In the genomic region with DNA sequence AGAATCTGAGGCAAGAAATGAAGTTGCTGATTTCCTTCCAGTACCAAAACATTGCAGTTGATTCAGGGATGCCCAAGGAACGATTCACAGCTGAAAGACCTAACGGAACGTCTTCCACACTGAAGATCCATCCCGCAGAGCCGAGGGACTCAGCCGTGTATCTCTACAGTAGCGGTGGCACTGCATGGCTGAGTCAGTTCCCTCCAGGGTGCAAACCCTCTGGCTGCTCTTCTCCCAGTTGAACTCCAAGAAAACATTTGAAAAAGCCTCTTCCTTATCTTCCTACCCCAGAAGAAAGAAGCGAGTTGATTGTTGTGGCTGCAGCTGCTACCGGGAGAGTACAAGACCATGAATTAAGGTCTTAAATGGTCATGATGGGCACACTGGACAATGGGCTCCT, we compare ENCODE assay signal across 17 cellular contexts.
DNase-seq lines count a peak whose midpoint lies in the region; ATAC-seq and TF ChIP-seq lines count a peak whose summit lies in the region.
"Had no signal": no experiment of that assay in that cellular context is flagged by ENCODE, and none has a peak within 500 bp of the region (broad histone marks: within the 10 kb centered on the region; RNA-seq: fewer than 3 reads in every experiment).

No MANE protein-coding gene starts in this region.

- no peaks in the 10 kb centered on the region for H3K36me3 ChIP-seq in BLaER1 treated with 17β-estradiol and CSF1 and Interleukin-3, amounts not matched to agents 10 nM and 100 nM
- H3K36me3 ChIP-seq in Panc1 (ENCODE audit: control insufficient read depth, insufficient read depth, low read length): no peaks in the 10 kb centered on the region
- H3K36me3 ChIP-seq in brain microvascular endothelial cell (replicated peaks): no peaks in the 10 kb centered on the region
- H3K36me3 ChIP-seq in gastrocnemius medialis: no peaks in the 10 kb centered on the region

- CTCF ChIA-PET in Panc1 (lab: Charles Lee): interaction anchor here (1.0 kb wide), 1 partner anchor 27 kb away, joined by 3 read pairs; no protein-coding TSS in a partner anchor

- TF ChIP-seq CTCF in Panc1 (IDR thresholded peaks at IDR 0.05): no peak
- no peak for TF ChIP-seq CTCF in brain microvascular endothelial cell (IDR thresholded peaks at IDR 0.05; ENCODE audit: low read depth, low read length, missing control alignments)
- no peak for TF ChIP-seq CTCF in gastrocnemius medialis (IDR thresholded peaks at IDR 0.05 in 4 of 5, conservative IDR thresholded peaks at IDR 0.05 in 1 of 5)

- H3K4me3 ChIP-seq in BLaER1 treated with 17β-estradiol and CSF1 and Interleukin-3, amounts not matched to agents 10 nM and 100 nM: no peak overlapping the region
- no peak overlapping the region for H3K4me3 ChIP-seq in Panc1 (ENCODE audit: low read depth in 2 of 2, low read length in 2 of 2)
- no peak overlapping the region for H3K4me3 ChIP-seq in brain microvascular endothelial cell (ENCODE audit: low read depth, low read length)
- H3K4me3 ChIP-seq in gastrocnemius medialis: no peak overlapping the region

- peak overlapping the region in 9 of 11 experiments; percentile 7 to 55 (median 43); a peak in 13 of 22 replicates for H3K4me2 ChIP-seq in BLaER1 treated with 17β-estradiol and CSF1 and Interleukin-3, amounts not matched to agents 10 nM and 100 nM

- no peaks in the 10 kb centered on the region for H3K27me3 ChIP-seq in BLaER1 treated with 17β-estradiol and CSF1 and Interleukin-3, amounts not matched to agents 10 nM and 100 nM
- 0 out of 2 replicates have a peak, but pooled peaks cover 5% of the 10 kb centered on the region for H3K27me3 ChIP-seq in Panc1 (ENCODE audit: control insufficient read depth, insufficient read depth, low read length)
- no peaks in the 10 kb centered on the region for H3K27me3 ChIP-seq in brain microvascular endothelial cell (replicated peaks)
- peaks cover 0 to 5% (median 0%) of the 10 kb centered on the region in 3 donors for H3K27me3 ChIP-seq in gastrocnemius medialis

- POLR2A ChIA-PET in Panc1 (lab: Charles Lee): no interaction called here

- in situ Hi-C loops in Panc1 (cut with HindIII; ENCODE audit: low pct_unique_long_range_greater_than_20kb, low sequenced_read_pairs) (no loop called here), brain microvascular endothelial cell (cut with HindIII; ENCODE audit: low pct_ligation_motif_present, low sequenced_read_pairs) (no loop called here), gastrocnemius medialis (cut with MboI; ENCODE audit: low sequenced_read_pairs in 4 of 4) (loop anchor here in 1 of 4 donors (10.0 kb wide), 1 partner anchor 183 kb away; no protein-coding TSS in a partner anchor)

- DNase-seq in Panc1 (ENCODE audit: low read depth, low spot score) (no peak), brain microvascular endothelial cell (peak; percentile 12), gastrocnemius medialis (no peak), hypothalamus (lab: John Stamatoyannopoulos, UW) (no peak), epidermal melanocyte (ENCODE audit: insufficient read length, low spot score) (no peak)
- DNase-seq in activated T-cell treated with anti-CD3 and anti-CD28 coated beads, Interleukin-2, amount 50 U/mL, for 1 hour: no peak
- DNase-seq: 8988T; AML-193; C1 segment of cervical spinal cord; Calu3; CD4-positive, alpha-beta T cell; DMS79; GF-D8; HCEC 1CT; HFFc6 had no signal

- no peaks in the 10 kb centered on the region for H4K20me1 ChIP-seq in BLaER1 treated with 17β-estradiol and CSF1 and Interleukin-3, amounts not matched to agents 10 nM and 100 nM

- intact Hi-C loops in Panc1 (cut with micrococcal nuclease; ENCODE audit: unreplicated experiment): loop anchor here (5.0 to 10.0 kb wide), 2 partner anchors 183 to 400 kb away; no protein-coding TSS in a partner anchor
- intact Hi-C loops in gastrocnemius medialis (cut with DNase I; ENCODE audit: low total_unique reads): loop anchor here (10.0 kb wide), 1 partner anchor 403 kb away; no protein-coding TSS in a partner anchor

- no peak overlapping the region for H3K9ac ChIP-seq in BLaER1 treated with 17β-estradiol and CSF1 and Interleukin-3, amounts not matched to agents 10 nM and 100 nM

- no TSS peak for BruUV-seq in Panc1 (replicated peaks; lab: Mats Ljungman, UMichigan)

- 0 out of 22 replicates have a peak overlapping the region, but pooled peaks of 1 of the 11 experiments have one; percentile 30 for H3K27ac ChIP-seq in BLaER1 treated with 17β-estradiol and CSF1 and Interleukin-3, amounts not matched to agents 10 nM and 100 nM
- H3K27ac ChIP-seq in Panc1 (ENCODE audit: low read length) (no peak overlapping the region), brain microvascular endothelial cell (no peak overlapping the region), gastrocnemius medialis (peak overlapping the region; percentile 57 to 68 (median 60))

- no peaks in the 10 kb centered on the region for H3K9me3 ChIP-seq in BLaER1 treated with 17β-estradiol and CSF1 and Interleukin-3, amounts not matched to agents 10 nM and 100 nM (replicated peaks in 1 of 11)
- H3K9me3 ChIP-seq in Panc1 (ENCODE audit: control insufficient read depth, insufficient read depth, low read depth, low read length): no peaks in the 10 kb centered on the region
- H3K9me3 ChIP-seq in gastrocnemius medialis: no peaks in the 10 kb centered on the region

- no peak for TF ChIP-seq POLR2A in gastrocnemius medialis (IDR thresholded peaks at IDR 0.05)

- 0 out of 2 replicates have a peak, but pooled peaks have one; percentile 26 for ATAC-seq in Panc1
- ATAC-seq in gastrocnemius medialis: no peak
- ATAC-seq: HepG2 had no signal

- H3K4me1 ChIP-seq in BLaER1 treated with 17β-estradiol and CSF1 and Interleukin-3, amounts not matched to agents 10 nM and 100 nM: peaks cover 16 to 44% (median 32%) of the 10 kb centered on the region in 10 experiments
- H3K4me1 ChIP-seq in Panc1 (ENCODE audit: control insufficient read depth, insufficient read depth, low read length) (no peaks in the 10 kb centered on the region; the same call in 1 of the 2 replicates), gastrocnemius medialis (peaks cover 5 to 6% of the 10 kb centered on the region in 2 donors)

Comparison
In these comparisons a context has a peak if more than half of its experiments do, and no peak if none do; other contexts are left out.
1. H3K27ac ChIP-seq: peak in gastrocnemius medialis (4 of 4); none in Panc1 (single experiment) and brain microvascular endothelial cell (single experiment).